ENCODE assay signal across 1 cellular context in the genomic region with DNA sequence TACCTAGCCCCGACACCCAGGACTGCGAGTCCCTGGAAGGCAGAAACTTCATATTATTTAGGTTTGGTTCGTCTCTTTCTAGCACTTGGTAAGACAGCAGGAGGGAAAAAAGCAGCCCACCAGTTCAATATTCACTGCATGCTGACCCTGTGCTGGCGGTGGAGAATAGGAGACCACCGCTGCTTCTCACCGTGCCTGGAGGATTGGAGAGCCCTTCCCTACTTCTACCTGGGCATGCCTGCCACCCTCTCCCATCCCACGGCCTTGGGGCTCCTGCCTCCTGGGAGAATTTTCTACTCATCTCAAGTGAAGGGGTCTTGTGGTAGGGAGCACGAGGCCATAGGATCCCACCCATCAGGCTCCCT.
TF ChIP-seq lines count a peak whose summit lies in the region.

No MANE protein-coding gene starts in this region.

TF ChIP-seq in HCT116, 20 proteins besides CTCF, POLR2A, EP300 and RAD21:
- TF ChIP-seq SRF (IDR thresholded peaks at IDR 0.05; ENCODE audit: low read depth): no peak
- TF ChIP-seq MAX (IDR thresholded peaks at IDR 0.05): no peak
- no peak for TF ChIP-seq YY1 (IDR thresholded peaks at IDR 0.05; ENCODE audit: extremely low read depth, insufficient replicate concordance, low read depth, low read length)
- TF ChIP-seq POLR2AphosphoS5 (IDR thresholded peaks at IDR 0.05; ENCODE audit: low read depth, low read length): no peak
- TF ChIP-seq EZH2 (IDR thresholded peaks at IDR 0.05): no peak
- TF ChIP-seq, protein P1, sequence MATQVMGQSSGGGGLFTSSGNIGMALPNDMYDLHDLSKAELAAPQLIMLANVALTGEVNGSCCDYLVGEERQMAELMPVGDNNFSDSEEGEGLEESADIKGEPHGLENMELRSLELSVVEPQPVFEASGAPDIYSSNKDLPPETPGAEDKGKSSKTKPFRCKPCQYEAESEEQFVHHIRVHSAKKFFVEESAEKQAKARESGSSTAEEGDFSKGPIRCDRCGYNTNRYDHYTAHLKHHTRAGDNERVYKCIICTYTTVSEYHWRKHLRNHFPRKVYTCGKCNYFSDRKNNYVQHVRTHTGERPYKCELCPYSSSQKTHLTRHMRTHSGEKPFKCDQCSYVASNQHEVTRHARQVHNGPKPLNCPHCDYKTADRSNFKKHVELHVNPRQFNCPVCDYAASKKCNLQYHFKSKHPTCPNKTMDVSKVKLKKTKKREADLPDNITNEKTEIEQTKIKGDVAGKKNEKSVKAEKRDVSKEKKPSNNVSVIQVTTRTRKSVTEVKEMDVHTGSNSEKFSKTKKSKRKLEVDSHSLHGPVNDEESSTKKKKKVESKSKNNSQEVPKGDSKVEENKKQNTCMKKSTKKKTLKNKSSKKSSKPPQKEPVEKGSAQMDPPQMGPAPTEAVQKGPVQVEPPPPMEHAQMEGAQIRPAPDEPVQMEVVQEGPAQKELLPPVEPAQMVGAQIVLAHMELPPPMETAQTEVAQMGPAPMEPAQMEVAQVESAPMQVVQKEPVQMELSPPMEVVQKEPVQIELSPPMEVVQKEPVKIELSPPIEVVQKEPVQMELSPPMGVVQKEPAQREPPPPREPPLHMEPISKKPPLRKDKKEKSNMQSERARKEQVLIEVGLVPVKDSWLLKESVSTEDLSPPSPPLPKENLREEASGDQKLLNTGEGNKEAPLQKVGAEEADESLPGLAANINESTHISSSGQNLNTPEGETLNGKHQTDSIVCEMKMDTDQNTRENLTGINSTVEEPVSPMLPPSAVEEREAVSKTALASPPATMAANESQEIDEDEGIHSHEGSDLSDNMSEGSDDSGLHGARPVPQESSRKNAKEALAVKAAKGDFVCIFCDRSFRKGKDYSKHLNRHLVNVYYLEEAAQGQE (IDR thresholded peaks at IDR 0.05; ENCODE audit: low read depth): no peak
- TF ChIP-seq CEBPB (IDR thresholded peaks at IDR 0.05; ENCODE audit: low read depth): no peak
- no peak for TF ChIP-seq ATF3 (IDR thresholded peaks at IDR 0.05)
- no peak for TF ChIP-seq SIN3A (IDR thresholded peaks at IDR 0.05; ENCODE audit: low read depth)
- TF ChIP-seq TCF7L2 (IDR thresholded peaks at IDR 0.05; ENCODE audit: borderline replicate concordance, extremely low read depth, insufficient read depth, insufficient read length): no peak
- TF ChIP-seq EGR1 (IDR thresholded peaks at IDR 0.05; ENCODE audit: low read depth): no peak
- TF ChIP-seq ELF1 (IDR thresholded peaks at IDR 0.05; ENCODE audit: borderline replicate concordance, low read depth): no peak
- TF ChIP-seq EZH2phosphoT487 (IDR thresholded peaks at IDR 0.05; ENCODE audit: borderline replicate concordance): no peak
- TF ChIP-seq SP1 (IDR thresholded peaks at IDR 0.05; ENCODE audit: low read depth): no peak
